ENCODE assay signal across 11 cellular contexts in the genomic region with DNA sequence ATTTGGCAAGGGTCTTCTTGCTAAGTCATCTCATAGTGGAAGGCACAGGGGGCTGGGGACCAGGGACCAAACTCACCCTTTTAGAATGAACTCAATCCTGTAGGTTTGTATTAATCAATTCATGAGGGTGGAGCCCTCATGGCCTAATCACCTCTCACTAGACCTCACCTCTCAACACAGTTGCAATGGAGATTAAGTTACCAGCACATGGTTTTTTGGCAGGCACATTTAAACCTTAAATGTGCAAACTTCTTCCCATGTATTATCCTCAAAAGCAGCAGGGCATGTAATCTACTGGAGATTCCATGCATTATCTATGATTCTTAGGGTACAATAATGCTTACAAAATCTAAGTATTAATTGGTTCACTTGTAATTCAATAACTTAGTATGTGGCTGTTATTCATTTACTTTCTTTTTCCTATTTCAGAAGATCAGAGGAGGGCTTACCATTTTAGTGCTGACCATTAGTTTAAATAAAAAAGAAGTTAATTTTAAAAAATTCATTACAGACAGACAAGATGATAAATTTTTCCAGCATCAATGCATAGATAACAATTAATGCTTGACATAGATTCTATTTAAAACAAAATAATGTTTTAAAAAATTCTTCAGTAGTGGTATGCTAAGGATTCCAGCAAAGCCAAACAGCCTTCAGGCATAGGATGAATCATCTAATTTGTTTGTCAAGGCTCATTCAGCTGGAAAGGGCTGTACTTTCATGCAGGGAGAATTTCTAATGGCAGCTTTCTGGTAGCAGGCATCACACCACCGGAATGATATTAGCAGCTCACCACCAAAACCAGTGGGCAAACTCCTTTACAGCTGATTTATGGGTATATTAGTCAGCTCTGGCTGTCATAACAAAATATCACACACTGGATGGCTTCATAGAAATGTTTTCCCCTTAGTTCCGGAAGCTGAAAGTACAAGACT.
DNase-seq lines count a peak whose midpoint lies in the region; ATAC-seq, FAIRE-seq and TF ChIP-seq lines count a peak whose summit lies in the region.
"Had no signal": no experiment of that assay in that cellular context is flagged by ENCODE, and none has a peak within 500 bp of the region (broad histone marks: within the 10 kb centered on the region; RNA-seq: fewer than 3 reads in every experiment).

No MANE protein-coding gene starts in this region.

- peaks cover 0 to 7% (median 0%) of the 10 kb centered on the region in 3 donors for H3K4me1 ChIP-seq in pancreas
- H3K4me1 ChIP-seq: right atrium auricular region had no signal

- intact Hi-C loops in pancreas (cut with DNase I), result no loop called here

- no peaks in the 10 kb centered on the region for H3K9me3 ChIP-seq in pancreas
- H3K9me3 ChIP-seq: right atrium auricular region had no signal

- no peak for FAIRE-seq in pancreas (lab: Jason Lieb, UNC)

- TF ChIP-seq CTCF in pancreas (IDR thresholded peaks at IDR 0.05), result no peak

- no peak overlapping the region for H3K4me3 ChIP-seq in pancreas
- H3K4me3 ChIP-seq: right atrium auricular region had no signal

- H3K27ac ChIP-seq in pancreas, result no peak overlapping the region
- H3K27ac ChIP-seq: right atrium auricular region had no signal

- WGBS in pancreas, 2 donors, result 84 to 100% methylated on average over 2 of the region's 2 CpGs

- ATAC-seq in pancreas (peak in 3 of 4 donors; percentile 46 to 65 (median 62)), HG03521 (IDR thresholded peaks at IDR 0.05; ENCODE audit: unreplicated experiment) (no peak), GM18519 (IDR thresholded peaks at IDR 0.05; ENCODE audit: low FRiP score, unreplicated experiment) (no peak)

- peak; percentile 21 for DNase-seq in G401 (ENCODE audit: low spot score)
- DNase-seq in NCI-H446 (lab: John Stamatoyannopoulos, UW), result peak; percentile 63 to 88
- peak; percentile 82 for DNase-seq in epidermal melanocyte (ENCODE audit: insufficient read length, low spot score)
- DNase-seq in pancreas, result no peak
- no peak for DNase-seq in activated CD4-positive, alpha-beta T cell treated with anti-CD3 and anti-CD28 coated beads for 48 hours
- no peak for DNase-seq in NCI-H1105 (lab: John Stamatoyannopoulos, UW)
- DNase-seq: activated naive CD8-positive, alpha-beta T cell treated with anti-CD3 and anti-CD28 coated beads, Interleukin-2, amount 10 ng/mL, durations not matched to agents 7 days and 5 days; NCI-H2081 treated with DMSO at 0.1 percent for 48 hours had no signal

- no peaks in the 10 kb centered on the region for H3K36me3 ChIP-seq in pancreas
- H3K36me3 ChIP-seq: right atrium auricular region had no signal

- H3K27me3 ChIP-seq in pancreas, result no peaks in the 10 kb centered on the region
- H3K27me3 ChIP-seq: right atrium auricular region had no signal

- in situ Hi-C loops in G401 (cut with HindIII; ENCODE audit: low sequenced_read_pairs), result no loop called here

Comparison
In these comparisons a context has a peak if more than half of its experiments do, and no peak if none do; other contexts are left out.
1. DNase-seq: peak in G401 (single experiment), NCI-H446 (2 of 2) and epidermal melanocyte (single experiment); none in pancreas (0 of 6), activated CD4-positive, alpha-beta T cell treated with anti-CD3 and anti-CD28 coated beads for 48 hours (single experiment) and NCI-H1105 (single experiment).
2. ATAC-seq: peak in pancreas (3 of 4); none in HG03521 (single experiment) and GM18519 (single experiment).